In the genomic region with DNA sequence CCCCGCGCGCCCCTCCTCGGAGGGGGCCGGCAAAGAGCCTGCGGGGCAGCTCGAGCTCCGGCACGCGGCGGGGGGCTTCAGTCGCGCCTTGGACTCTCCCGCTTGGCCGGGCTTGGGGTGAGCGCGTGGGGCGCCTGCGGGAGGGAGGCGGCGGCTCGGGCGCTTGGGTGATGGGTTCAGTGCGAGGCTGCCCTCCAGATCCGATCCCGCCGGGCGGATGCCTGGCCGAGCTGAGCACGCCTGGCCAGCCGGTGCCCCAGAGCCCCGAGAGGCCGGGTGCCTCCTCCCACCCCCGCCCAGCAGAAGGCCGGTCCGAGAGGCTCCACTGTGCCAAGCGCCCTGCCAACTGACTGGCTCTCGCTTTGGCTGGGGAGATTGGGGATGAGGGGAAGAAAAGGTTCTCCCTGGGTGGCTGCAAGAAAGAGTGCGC, we compare ENCODE assay signal across 13 cellular contexts. TPM values are rescaled to one million over a fixed set of nuclear protein-coding genes. Genes with fewer than 3 reads are reported as not detected.
A peak's percentile ranks its signal among the peaks of the same experiment; 100 is the strongest.
DNase-seq lines count a peak whose midpoint lies in the region; FAIRE-seq and TF ChIP-seq lines count a peak whose summit lies in the region.
"Had no signal": no experiment of that assay in that cellular context is flagged by ENCODE, and none has a peak within 500 bp of the region (broad histone marks: within the 10 kb centered on the region; RNA-seq: fewer than 3 reads in every experiment).

No MANE protein-coding gene starts in this region.

- H3K4me1 ChIP-seq in kidney (ENCODE audit: control insufficient read depth in 1 of 2, insufficient read depth in 1 of 2, low read depth in 1 of 2, low read length in 2 of 2): peaks cover 0 to 6% of the 10 kb centered on the region in 2 donors
- H3K4me1 ChIP-seq in sigmoid colon: peaks cover 0 to 30% (median 26%) of the 10 kb centered on the region in 4 donors

- no peak for TF ChIP-seq CTCF in astrocyte of the cerebellum (IDR thresholded peaks at IDR 0.05; ENCODE audit: low read depth, low read length, missing control alignments)
- TF ChIP-seq CTCF in kidney (IDR thresholded peaks at IDR 0.05; ENCODE audit: borderline replicate concordance, extremely low read depth, insufficient read depth): no peak
- TF ChIP-seq CTCF in sigmoid colon (IDR thresholded peaks at IDR 0.05): no peak

- H3K27ac ChIP-seq in kidney (ENCODE audit: low read depth in 2 of 2, low read length in 2 of 2) (no peak overlapping the region), sigmoid colon (no peak overlapping the region)

- FAIRE-seq in kidney (lab: Jason Lieb, UNC): no peak

- peaks cover 6 to 47% (median 28%) of the 10 kb centered on the region in 3 donors for H3K27me3 ChIP-seq in sigmoid colon

- H3K9ac ChIP-seq in kidney (ENCODE audit: low read length in 2 of 2): no peak overlapping the region

- WGBS in sigmoid colon, 2 donors: 3 to 7% methylated on average over 39 of the region's 39 CpGs

- TF ChIP-seq EP300 in sigmoid colon (IDR thresholded peaks at IDR 0.05): no peak

- H3K36me3 ChIP-seq in kidney (ENCODE audit: control insufficient read depth in 1 of 2, insufficient read depth in 2 of 2, low read length in 2 of 2): no peaks in the 10 kb centered on the region
- no peaks in the 10 kb centered on the region for H3K36me3 ChIP-seq in sigmoid colon

- TF ChIP-seq POLR2A in sigmoid colon (IDR thresholded peaks at IDR 0.05): no peak

- in situ Hi-C loops in astrocyte of the cerebellum (cut with HindIII; ENCODE audit: low sequenced_read_pairs): no loop called here

- H3K4me3 ChIP-seq in astrocyte of the cerebellum (ENCODE audit: low read depth, low read length): peak overlapping the region; percentile 52
- H3K4me3 ChIP-seq in kidney (ENCODE audit: low read length in 2 of 2): no peak overlapping the region
- H3K4me3 ChIP-seq in sigmoid colon: peak overlapping the region in 3 of 4 donors; percentile 16 to 49 (median 47)
- H3K4me3 ChIP-seq: lung had no signal

- H3K9me3 ChIP-seq in kidney (ENCODE audit: control insufficient read depth in 1 of 2, low read length in 2 of 2) (no peaks in the 10 kb centered on the region), sigmoid colon (no peaks in the 10 kb centered on the region)

- DNase-seq in GM03348 (ENCODE audit: low spot score) (peak; percentile 11), astrocyte of the cerebellum (ENCODE audit: low read depth) (no peak), kidney (peak; percentile 63), sigmoid colon (no peak), RPMI8226 (no peak), ureter (ENCODE audit: low spot score) (no peak), HPDE6-E6E7 (ENCODE audit: extremely low spot score) (no peak)
- no peak for DNase-seq in stimulated activated CD4-positive, alpha-beta T cell treated with anti-CD3 and anti-CD28 coated beads, Interleukin-4, amount 100 ng/mL, for 24 hours
- DNase-seq: CD4-positive, alpha-beta T cell; NCI-H1105; T-helper 17 cell had no signal

- intact Hi-C loops in kidney (cut with DNase I) (no loop called here), sigmoid colon (cut with DNase I) (no loop called here)

RNA-seq across cellular contexts. Expression of a gene that starts 0.3 kb away (rescaled TPM):
- total RNA-seq in kidney: 0.57 TPM
- polyA plus RNA-seq in kidney (ENCODE audit: insufficient read depth, low read depth, low replicate concordance): 2.2 TPM
- 1 to 10 TPM in 2 of 4 donors, not detected in 2; 1.1 to 1.7 TPM for total RNA-seq in sigmoid colon
- under 1 TPM in 1 of 3 donors, not detected in 2; 0.38 TPM for polyA plus RNA-seq in sigmoid colon
- total RNA-seq in ureter: not detected
- total RNA-seq: activated CD8-positive, alpha-beta memory T cell treated with anti-CD3 and anti-CD28 coated beads for 36 hours; CD4-positive, alpha-beta T cell; lung; T-helper 17 cell had no signal
- polyA plus RNA-seq: lung had no signal

Comparison
In these comparisons a context has a peak if more than half of its experiments do, and no peak if none do; other contexts are left out.
1. DNase-seq: peak in GM03348 (single experiment) and kidney (single experiment); none in astrocyte of the cerebellum (single experiment), sigmoid colon (single experiment), RPMI8226 (single experiment), ureter (single experiment), stimulated activated CD4-positive, alpha-beta T cell treated with anti-CD3 and anti-CD28 coated beads, Interleukin-4, amount 100 ng/mL, for 24 hours (single experiment) and HPDE6-E6E7 (single experiment).
2. H3K4me3 ChIP-seq: peak in astrocyte of the cerebellum (single experiment) and sigmoid colon (3 of 4); none in kidney (0 of 2).